Comparison of ENCODE assay signal across 15 cellular contexts in the genomic region with DNA sequence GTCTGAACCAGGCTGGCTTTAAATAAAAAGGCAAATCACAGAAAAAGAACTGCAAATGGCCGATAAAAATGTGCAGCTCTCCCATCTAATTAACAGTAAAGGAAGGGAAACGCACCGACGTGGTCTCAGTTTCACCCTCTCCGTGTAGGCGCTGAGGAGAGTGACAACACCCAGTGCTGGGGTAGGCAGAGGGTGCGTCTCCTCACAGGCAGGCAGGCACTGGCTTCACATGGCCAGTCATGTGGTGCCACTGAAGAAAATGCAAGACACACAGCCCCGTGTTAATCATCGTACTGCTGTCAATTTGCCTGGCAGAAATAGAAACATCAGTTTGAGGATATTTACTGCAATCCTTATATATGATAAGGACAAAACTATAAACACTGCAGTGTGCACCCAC.
A peak's percentile ranks its signal among the peaks of the same experiment; 100 is the strongest.
DNase-seq lines count a peak whose midpoint lies in the region; ATAC-seq and TF ChIP-seq lines count a peak whose summit lies in the region.
"Had no signal": no experiment of that assay in that cellular context is flagged by ENCODE, and none has a peak within 500 bp of the region (broad histone marks: within the 10 kb centered on the region; RNA-seq: fewer than 3 reads in every experiment).

No MANE protein-coding gene starts in this region.

- TF ChIP-seq CTCF in C4-2B (conservative IDR thresholded peaks at IDR 0.05): no peak

- DNase-seq in NCI-H1092 treated with DMSO at 0.1 percent for 48 hours (lab: John Stamatoyannopoulos, UW) (peak; percentile 62), posterior vena cava (ENCODE audit: low spot score) (peak; percentile 40), cerebellum (ENCODE audit: low spot score) (no peak)
- DNase-seq: ACHN; GF-D8; GOT3; MM.1S; NCI-H526 treated with DMSO at 0.1 percent for 48 hours; NK-92 treated with Interleukin-12 subunit alpha and Interleukin-12 subunit beta, amount 100 ng/mL, for 24 hours; SIG-M5; T-cell had no signal

- intact Hi-C loops in posterior vena cava (cut with DNase I): loop anchor here in 1 of 2 donors (10.0 kb wide), 1 partner anchor 454 kb away; no protein-coding TSS in a partner anchor

- no peaks in the 10 kb centered on the region for H3K27me3 ChIP-seq in endocrine pancreas (ENCODE audit: control insufficient read depth, insufficient read depth, low read length)

- H3K9me3 ChIP-seq in endocrine pancreas (ENCODE audit: control insufficient read depth, low read length): no peaks in the 10 kb centered on the region

- no peaks in the 10 kb centered on the region for H3K4me1 ChIP-seq in endocrine pancreas (ENCODE audit: control insufficient read depth, insufficient read depth, low read length)

- peak overlapping the region; percentile 14 for H3K4me3 ChIP-seq in endocrine pancreas (ENCODE audit: control insufficient read depth, insufficient read depth, low read length)

- ATAC-seq in GM18519 (IDR thresholded peaks at IDR 0.05; ENCODE audit: low FRiP score, unreplicated experiment) (no peak), GM18511 (IDR thresholded peaks at IDR 0.05; ENCODE audit: unreplicated experiment) (no peak)
- ATAC-seq: T-cell had no signal

- peak overlapping the region; percentile 4; the same call in 1 of the 2 replicates for H3K27ac ChIP-seq in C4-2B

- no peak overlapping the region for H3K9ac ChIP-seq in endocrine pancreas (ENCODE audit: control insufficient read depth, insufficient read depth, low read length)

- no peaks in the 10 kb centered on the region for H3K36me3 ChIP-seq in endocrine pancreas (ENCODE audit: control insufficient read depth, insufficient read depth, low read length)
